ENCODE assay signal across 18 cellular contexts in genomic region chr20:45094864-45095574, GRCh38. TPM values are rescaled to one million over a fixed set of nuclear protein-coding genes. Genes with fewer than 3 reads are reported as not detected.
DNase-seq lines count a peak whose midpoint lies in the region; ATAC-seq, FAIRE-seq and TF ChIP-seq lines count a peak whose summit lies in the region.
"Had no signal": no experiment of that assay in that cellular context is flagged by ENCODE, and none has a peak within 500 bp of the region (broad histone marks: within the 10 kb centered on the region; RNA-seq: fewer than 3 reads in every experiment).

No MANE protein-coding gene starts in this region.

- H3K4me3 ChIP-seq in HepG2 (replicated peaks in 1 of 3; ENCODE audit: insufficient read depth in 1 of 3, low read depth in 2 of 3, low read length in 3 of 3) (no peak overlapping the region), right lobe of liver (no peak overlapping the region), RWPE2 (ENCODE audit: severe bottlenecking) (no peak overlapping the region), mesendoderm (ENCODE audit: low read length) (no peak overlapping the region)
- H3K4me3 ChIP-seq: Peyer's patch had no signal

- peaks cover 7% of the 10 kb centered on the region for H3K4me1 Mint-ChIP-seq in T-helper 17 cell

- H3K79me1 ChIP-seq in mesendoderm (ENCODE audit: low read length), result no peaks in the 10 kb centered on the region

- in situ Hi-C loops in HepG2 (cut with HindIII; ENCODE audit: extremely low pct_ligation_motif_present, low pct_unique_long_range_greater_than_20kb), result loop anchor here (10.0 kb wide), 1 partner anchor 50 kb away; no protein-coding TSS in a partner anchor

- H3K27ac ChIP-seq in HepG2 (ENCODE audit: extremely low read length, insufficient read depth, low read length), result no peak overlapping the region
- no peak overlapping the region for H3K27ac ChIP-seq in right lobe of liver
- H3K27ac ChIP-seq in RWPE2 (ENCODE audit: poor library complexity, severe bottlenecking), result no peak overlapping the region
- H3K27ac ChIP-seq in mesendoderm (ENCODE audit: low read depth, low read length), result no peak overlapping the region
- H3K27ac ChIP-seq: Peyer's patch had no signal

- no peak overlapping the region for H3K27ac Mint-ChIP-seq in T-helper 17 cell
- H3K27ac Mint-ChIP-seq: T-cell had no signal

- ATAC-seq in HepG2 (no peak), right lobe of liver (no peak), RWPE2 (ENCODE audit: low read depth) (no peak), T-helper 17 cell (no peak)

- TF ChIP-seq EP300 in HepG2 (IDR thresholded peaks at IDR 0.05; ENCODE audit: low read depth in 2 of 2, low read length in 2 of 2) (no peak), HepG2 (CRISPR knock-in tag; IDR thresholded peaks at IDR 0.05; ENCODE audit: borderline replicate concordance) (no peak)

- no peaks in the 10 kb centered on the region for H3K9me3 ChIP-seq in HepG2 (ENCODE audit: low read length)
- H3K9me3 ChIP-seq in right lobe of liver, result no peaks in the 10 kb centered on the region
- no peaks in the 10 kb centered on the region for H3K9me3 ChIP-seq in RWPE2 (ENCODE audit: severe bottlenecking)
- H3K9me3 ChIP-seq in T-helper 17 cell (ENCODE audit: control insufficient read depth, low read length, poor library complexity, severe bottlenecking), result no peaks in the 10 kb centered on the region
- H3K9me3 ChIP-seq: BE2C, Peyer's patch had no signal

- no peak overlapping the region for H4K5ac ChIP-seq in mesendoderm (ENCODE audit: low read length)

- H3K4me1 ChIP-seq in HepG2 (ENCODE audit: insufficient read depth, low read length) (no peaks in the 10 kb centered on the region), right lobe of liver (peaks cover 0 to 7% (median 0%) of the 10 kb centered on the region in 4 donors), RWPE2 (ENCODE audit: insufficient read depth, poor library complexity, severe bottlenecking) (no peaks in the 10 kb centered on the region), mesendoderm (ENCODE audit: control insufficient read depth, low read depth, low read length) (no peaks in the 10 kb centered on the region)
- H3K4me1 ChIP-seq: BE2C had no signal

- TF ChIP-seq POLR2A in HepG2 (IDR thresholded peaks at IDR 0.05; ENCODE audit: insufficient read depth in 1 of 2, low read depth in 2 of 2, low read length in 2 of 2) (no peak), right lobe of liver (IDR thresholded peaks at IDR 0.05) (no peak)

- H3K36me3 ChIP-seq in HepG2 (replicated peaks in 1 of 2; ENCODE audit: control insufficient read depth in 1 of 2, insufficient read depth in 2 of 2, low read length in 2 of 2) (no peaks in the 10 kb centered on the region), right lobe of liver (no peaks in the 10 kb centered on the region), RWPE2 (ENCODE audit: low read depth) (no peaks in the 10 kb centered on the region; the same call in 1 of the 2 replicates), mesendoderm (ENCODE audit: control insufficient read depth, insufficient read depth, low read length) (no peaks in the 10 kb centered on the region)
- H3K36me3 ChIP-seq: BE2C, Peyer's patch had no signal

- no peak for DNase-seq in HepG2 (ENCODE audit: low spot score)
- no peak for DNase-seq in right lobe of liver
- DNase-seq in RWPE2 (ENCODE audit: low spot score), result peak; percentile 65
- DNase-seq in mesendoderm, result no peak
- DNase-seq in urothelium cell line (ENCODE audit: low spot score), result no peak
- no peak for DNase-seq in NCI-H2029 treated with DMSO at 0.1 percent for 48 hours (lab: John Stamatoyannopoulos, UW)
- no peak for DNase-seq in dermis blood vessel endothelial cell
- no peak for DNase-seq in T-helper 17 cell
- DNase-seq: NCI-H2227 treated with DMSO at 0.1 percent for 48 hours, SIG-M5 had no signal

- H2AK5ac ChIP-seq in mesendoderm (ENCODE audit: low read length), result no peak overlapping the region

- TF ChIP-seq CTCF in HepG2 (CRISPR knock-in tag; IDR thresholded peaks at IDR 0.05) (no peak), right lobe of liver (IDR thresholded peaks at IDR 0.05) (no peak), RWPE2 (IDR thresholded peaks at IDR 0.05; ENCODE audit: poor library complexity, severe bottlenecking) (no peak)

- CTCF ChIA-PET in HepG2 (lab: Yijun Ruan, JAX; ENCODE audit: low intra/inter-chr PET ratio, low total read pairs), result interaction anchor here (2.2 to 3.0 kb wide), 3 partner anchors 14 to 84 kb away, joined by 15 to 47 read pairs (median 16); no protein-coding TSS in a partner anchor

- peaks cover 27% of the 10 kb centered on the region for H3K27me3 Mint-ChIP-seq in T-helper 17 cell

- intact Hi-C loops in HepG2 (cut with micrococcal nuclease; ENCODE audit: unreplicated experiment), result loop anchor here (1.0 kb wide), 2 partner anchors 51 to 84 kb away; no protein-coding TSS in a partner anchor
- intact Hi-C loops in right lobe of liver (cut with DNase I), result loop anchor here (10.0 kb wide), 1 partner anchor 50 kb away; no protein-coding TSS in a partner anchor

- no TSS peak for BruUV-seq in HepG2 (replicated peaks; lab: Mats Ljungman, UMichigan)

- H4K20me1 ChIP-seq in HepG2 (ENCODE audit: insufficient read depth, low read length), result no peaks in the 10 kb centered on the region

- no peak overlapping the region for H2AFZ ChIP-seq in HepG2 (ENCODE audit: low read length)

- H3K9ac ChIP-seq in HepG2 (ENCODE audit: insufficient read depth, low read depth, low read length) (no peak overlapping the region), mesendoderm (ENCODE audit: low read length) (no peak overlapping the region)

- H2BK15ac ChIP-seq in mesendoderm (replicated peaks; ENCODE audit: low read depth), result no peak overlapping the region

- no peak overlapping the region for H3K4me2 ChIP-seq in HepG2 (ENCODE audit: low read depth, low read length)
- H3K4me2 ChIP-seq in mesendoderm (ENCODE audit: low read length), result no peak overlapping the region

- no peak overlapping the region for H2BK5ac ChIP-seq in mesendoderm (ENCODE audit: low read length)

- no peak overlapping the region for H3K4me3 Mint-ChIP-seq in T-helper 17 cell
- H3K4me3 Mint-ChIP-seq: CD14-positive monocyte; CD8-positive, alpha-beta memory T cell; T-cell had no signal

- H3K79me2 ChIP-seq in HepG2 (ENCODE audit: insufficient read depth, low read length) (no peaks in the 10 kb centered on the region), mesendoderm (ENCODE audit: control insufficient read depth, insufficient read depth, low read length) (no peaks in the 10 kb centered on the region)

- no peak overlapping the region for H2BK120ac ChIP-seq in mesendoderm (ENCODE audit: low read depth, low read length)

- peak overlapping the region; percentile 74 for H3K23ac ChIP-seq in mesendoderm (ENCODE audit: low read length)

- H3K56ac ChIP-seq in mesendoderm (ENCODE audit: low read length), result no peak overlapping the region

- 56% methylated on average over 10 of the region's 11 CpGs for WGBS in HepG2 (ENCODE audit: low lambda C conversion rate)
- WGBS in right lobe of liver (ENCODE audit: insufficient coverage, low coverage, low lambda C conversion rate, missing lambda C conversion rate), result 68% methylated on average over 4 of the region's 11 CpGs
- no CpG with 5 or more reads among the region's 11 CpGs for WGBS in mesendoderm (ENCODE audit: extremely low coverage, insufficient coverage, low lambda C conversion rate)

- H3K36me3 Mint-ChIP-seq in T-helper 17 cell (ENCODE audit: low read depth), result no peaks in the 10 kb centered on the region
- H3K36me3 Mint-ChIP-seq: T-cell had no signal

- H3K4ac ChIP-seq in mesendoderm (ENCODE audit: low read depth, low read length), result no peak overlapping the region

- H3K27me3 ChIP-seq in HepG2 (ENCODE audit: control insufficient read depth in 1 of 2, insufficient read depth in 2 of 2, low read length in 2 of 2) (peaks cover 0 to 13% of the 10 kb centered on the region in 2 experiments; a peak in 3 of 5 replicates), right lobe of liver (peaks cover 4 to 10% of the 10 kb centered on the region in 2 donors), RWPE2 (ENCODE audit: insufficient read depth, poor library complexity, severe bottlenecking) (peaks cover 19% of the 10 kb centered on the region), mesendoderm (ENCODE audit: insufficient read depth, low read length, poor library complexity) (no peaks in the 10 kb centered on the region)
- H3K27me3 ChIP-seq: BE2C had no signal

- FAIRE-seq in HepG2 (lab: Jason Lieb, UNC) (no peak), urothelium cell line (lab: Jason Lieb, UNC) (peak; percentile 27)

- no peak for TF ChIP-seq RAD21 in HepG2 (CRISPR knock-in tag; IDR thresholded peaks at IDR 0.05)

- H4K8ac ChIP-seq in mesendoderm (ENCODE audit: low read depth, low read length), result no peak overlapping the region

- H3K18ac ChIP-seq in mesendoderm (ENCODE audit: low read length), result no peak overlapping the region

- POLR2A ChIA-PET in HepG2 (lab: Yijun Ruan, JAX), result interaction anchor here (1.3 kb wide), 1 partner anchor 51 kb away, joined by 7 read pairs; no protein-coding TSS in a partner anchor

RNA-seq across cellular contexts. Expression of gene KCNS1, which starts 5.9 kb away (rescaled TPM):
- not detected in 2 replicates for total RNA-seq in HepG2 (2016; rRNA removed; fragmentation: Illumina TruSeq; extraction: Trizol)
- not detected in 2 replicates for total RNA-seq in HepG2 (2016; cell fraction: cytosol; rRNA removed; fragmentation: Illumina TruSeq; extraction: Trizol; ENCODE audit: low read depth)
- not detected in 2 replicates for total RNA-seq in HepG2 (2016; cell fraction: insoluble cytoplasmic fraction; rRNA removed; fragmentation: Illumina TruSeq; extraction: Trizol)
- not detected in 2 replicates for total RNA-seq in HepG2 (2016; cell fraction: membrane; rRNA removed; fragmentation: Illumina TruSeq; extraction: Trizol)
- not detected in 2 replicates for total RNA-seq in HepG2 (2016; cell fraction: nucleus; rRNA removed; fragmentation: Illumina TruSeq; extraction: Trizol)
- polyA plus RNA-seq in HepG2 (2011; rRNA removed), result 0.03 TPM in 1 of 2 replicates, not detected in the other
- polyA plus RNA-seq in HepG2 (2011; cell fraction: cytosol; rRNA removed), result not detected in 2 replicates
- not detected in 2 replicates for polyA plus RNA-seq in HepG2 (2011; cell fraction: nucleus; rRNA removed)
- polyA plus RNA-seq in HepG2 (2012), result not detected in 2 replicates
- not detected in 2 replicates for polyA plus RNA-seq in HepG2 (2016; cell fraction: cytosol; fragmentation: Illumina TruSeq; extraction: Trizol; ENCODE audit: low read depth)
- not detected in 2 replicates for polyA plus RNA-seq in HepG2 (2016; cell fraction: insoluble cytoplasmic fraction; fragmentation: Illumina TruSeq; extraction: Trizol; ENCODE audit: low read depth)
- polyA plus RNA-seq in HepG2 (2016; cell fraction: membrane; fragmentation: Illumina TruSeq; extraction: Trizol; ENCODE audit: low read depth), result not detected in 2 replicates
- not detected in 2 replicates for polyA plus RNA-seq in HepG2 (2016; cell fraction: nucleus; fragmentation: Illumina TruSeq; extraction: Trizol; ENCODE audit: insufficient read depth, low read depth)
- not detected in 2 replicates for polyA minus RNA-seq in HepG2 (2011; rRNA and poly(A)+ RNA removed; ENCODE audit: low replicate concordance)
- polyA minus RNA-seq in HepG2 (2011; cell fraction: cytosol; rRNA and poly(A)+ RNA removed), result not detected in 2 replicates
- not detected in 2 replicates for polyA minus RNA-seq in HepG2 (2011; cell fraction: nucleus; rRNA and poly(A)+ RNA removed)
- under 1 TPM in 1 of 6 experiments, not detected in 5; 0.12 TPM for total RNA-seq in right lobe of liver
- polyA plus RNA-seq in mesendoderm (2013, experiment 1 of 2), result 1.5 TPM
- polyA plus RNA-seq in mesendoderm (2013, experiment 2 of 2), result 1.6 TPM
- 0.33 and 0.68 TPM in 2 replicates for total RNA-seq in dermis blood vessel endothelial cell
- total RNA-seq in T-helper 17 cell, result not detected
- total RNA-seq: H4, NCI-H460, OCI-LY7 had no signal
- polyA plus RNA-seq: CD8-positive, alpha-beta memory T cell had no signal

RNA-seq across cellular contexts. Expression of gene WFDC5, which starts 20.0 kb away (rescaled TPM):
- total RNA-seq in HepG2 (2016; rRNA removed; fragmentation: Illumina TruSeq; extraction: Trizol) (not detected in 2 replicates), right lobe of liver (not detected), dermis blood vessel endothelial cell (not detected in 2 replicates), T-helper 17 cell (not detected)
- total RNA-seq in HepG2 (2016; cell fraction: cytosol; rRNA removed; fragmentation: Illumina TruSeq; extraction: Trizol; ENCODE audit: low read depth), result not detected in 2 replicates
- not detected in 2 replicates for total RNA-seq in HepG2 (2016; cell fraction: insoluble cytoplasmic fraction; rRNA removed; fragmentation: Illumina TruSeq; extraction: Trizol)
- total RNA-seq in HepG2 (2016; cell fraction: membrane; rRNA removed; fragmentation: Illumina TruSeq; extraction: Trizol), result not detected in 2 replicates
- total RNA-seq in HepG2 (2016; cell fraction: nucleus; rRNA removed; fragmentation: Illumina TruSeq; extraction: Trizol), result not detected in 2 replicates
- polyA plus RNA-seq in HepG2 (2011; rRNA removed), result not detected in 2 replicates
- polyA plus RNA-seq in HepG2 (2011; cell fraction: cytosol; rRNA removed), result not detected in 2 replicates
- polyA plus RNA-seq in HepG2 (2011; cell fraction: nucleus; rRNA removed), result not detected in 2 replicates
- not detected in 2 replicates for polyA plus RNA-seq in HepG2 (2012)
- polyA plus RNA-seq in HepG2 (2016; cell fraction: cytosol; fragmentation: Illumina TruSeq; extraction: Trizol; ENCODE audit: low read depth), result not detected in 2 replicates
- not detected in 2 replicates for polyA plus RNA-seq in HepG2 (2016; cell fraction: insoluble cytoplasmic fraction; fragmentation: Illumina TruSeq; extraction: Trizol; ENCODE audit: low read depth)
- polyA plus RNA-seq in HepG2 (2016; cell fraction: membrane; fragmentation: Illumina TruSeq; extraction: Trizol; ENCODE audit: low read depth), result not detected in 2 replicates
- polyA plus RNA-seq in HepG2 (2016; cell fraction: nucleus; fragmentation: Illumina TruSeq; extraction: Trizol; ENCODE audit: insufficient read depth, low read depth), result not detected in 2 replicates
- polyA minus RNA-seq in HepG2 (2011; rRNA and poly(A)+ RNA removed; ENCODE audit: low replicate concordance), result not detected in 2 replicates
- polyA minus RNA-seq in HepG2 (2011; cell fraction: cytosol; rRNA and poly(A)+ RNA removed), result not detected in 2 replicates
- polyA minus RNA-seq in HepG2 (2011; cell fraction: nucleus; rRNA and poly(A)+ RNA removed), result not detected in 2 replicates
- polyA plus RNA-seq in mesendoderm (2013, experiment 1 of 2), result not detected
- polyA plus RNA-seq in mesendoderm (2013, experiment 2 of 2), result not detected
- total RNA-seq: CD8-positive, alpha-beta memory T cell; H4; NCI-H460; OCI-LY7; Peyer's patch; T-cell had no signal
- polyA plus RNA-seq: CD14-positive monocyte; CD8-positive, alpha-beta memory T cell had no signal

RNA-seq across cellular contexts. Expression of gene WFDC12, which starts 29.2 kb away (rescaled TPM):
- not detected in 2 replicates for total RNA-seq in HepG2 (2016; rRNA removed; fragmentation: Illumina TruSeq; extraction: Trizol)
- not detected in 2 replicates for total RNA-seq in HepG2 (2016; cell fraction: cytosol; rRNA removed; fragmentation: Illumina TruSeq; extraction: Trizol; ENCODE audit: low read depth)
- total RNA-seq in HepG2 (2016; cell fraction: insoluble cytoplasmic fraction; rRNA removed; fragmentation: Illumina TruSeq; extraction: Trizol), result not detected in 2 replicates
- total RNA-seq in HepG2 (2016; cell fraction: membrane; rRNA removed; fragmentation: Illumina TruSeq; extraction: Trizol), result not detected in 2 replicates
- total RNA-seq in HepG2 (2016; cell fraction: nucleus; rRNA removed; fragmentation: Illumina TruSeq; extraction: Trizol), result not detected in 2 replicates
- not detected in 2 replicates for polyA plus RNA-seq in HepG2 (2011; rRNA removed)
- not detected in 2 replicates for polyA plus RNA-seq in HepG2 (2011; cell fraction: cytosol; rRNA removed)
- not detected in 2 replicates for polyA plus RNA-seq in HepG2 (2011; cell fraction: nucleus; rRNA removed)
- polyA plus RNA-seq in HepG2 (2012), result not detected in 2 replicates
- not detected in 2 replicates for polyA plus RNA-seq in HepG2 (2016; cell fraction: cytosol; fragmentation: Illumina TruSeq; extraction: Trizol; ENCODE audit: low read depth)
- polyA plus RNA-seq in HepG2 (2016; cell fraction: insoluble cytoplasmic fraction; fragmentation: Illumina TruSeq; extraction: Trizol; ENCODE audit: low read depth), result not detected in 2 replicates
- not detected in 2 replicates for polyA plus RNA-seq in HepG2 (2016; cell fraction: membrane; fragmentation: Illumina TruSeq; extraction: Trizol; ENCODE audit: low read depth)
- polyA plus RNA-seq in HepG2 (2016; cell fraction: nucleus; fragmentation: Illumina TruSeq; extraction: Trizol; ENCODE audit: insufficient read depth, low read depth), result not detected in 2 replicates
- not detected in 2 replicates for polyA minus RNA-seq in HepG2 (2011; rRNA and poly(A)+ RNA removed; ENCODE audit: low replicate concordance)
- polyA minus RNA-seq in HepG2 (2011; cell fraction: cytosol; rRNA and poly(A)+ RNA removed), result not detected in 2 replicates
- not detected in 2 replicates for polyA minus RNA-seq in HepG2 (2011; cell fraction: nucleus; rRNA and poly(A)+ RNA removed)
- not detected for total RNA-seq in right lobe of liver
- polyA plus RNA-seq in mesendoderm (2013, experiment 1 of 2), result not detected
- not detected for polyA plus RNA-seq in mesendoderm (2013, experiment 2 of 2)
- not detected in 2 replicates for total RNA-seq in dermis blood vessel endothelial cell
- total RNA-seq in T-helper 17 cell, result not detected
- total RNA-seq: CD8-positive, alpha-beta memory T cell; H4; NCI-H460; OCI-LY7; Peyer's patch; T-cell had no signal
- polyA plus RNA-seq: CD14-positive monocyte; CD8-positive, alpha-beta memory T cell had no signal
